35 cellular contexts compared by ENCODE assay signal in genomic region chr1:188903241-188903640, GRCh38.
"Had no signal": no experiment of that assay in that cellular context is flagged by ENCODE, and none has a peak within 500 bp of the region (broad histone marks: within the 10 kb centered on the region; RNA-seq: fewer than 3 reads in every experiment).

No MANE protein-coding gene starts in this region.

- H3K9me3 ChIP-seq: MG63 had no signal

- H3K27ac ChIP-seq: KMS-11 had no signal

- H3K4me3 ChIP-seq: MG63 had no signal

- DNase-seq: Karpas-422, Kasumi-1, KG1, MG63, MM.1S, MV-4-11, NCI-H1048, NCI-H1092, NCI-H1092 treated with DMSO at 0.1 percent for 48 hours, NCI-H1105, NCI-H1105 treated with DMSO at 0.1 percent for 48 hours, NCI-H1417, NCI-H1417 treated with DMSO at 0.1 percent for 48 hours, NCI-H1436, NCI-H1436 treated with DMSO at 0.1 percent for 48 hours, NCI-H146, NCI-H1694, NCI-H1694 treated with DMSO at 0.1 percent for 48 hours, NCI-H187, NCI-H187 treated with DMSO at 0.1 percent for 48 hours, NCI-H1930, NCI-H2029, NCI-H2029 treated with DMSO at 0.1 percent for 48 hours, NCI-H2081, NCI-H2081 treated with DMSO at 0.1 percent for 48 hours, NCI-H2107, NCI-H2171, NCI-H2171 treated with DMSO at 0.1 percent for 48 hours, NCI-H2227 treated with DMSO at 0.1 percent for 48 hours, NCI-H226, NCI-H345, NCI-H446, NCI-H446 treated with DMSO at 0.1 percent for 48 hours, NCI-H510A had no signal

- H3K4me2 ChIP-seq: KMS-11 had no signal

- H3K27me3 ChIP-seq: MG63 had no signal

- H3K9ac ChIP-seq: KMS-11 had no signal

- H3K36me3 ChIP-seq: MG63 had no signal
